Comparison of ENCODE assay signal across 9 cellular contexts in the genomic region with DNA sequence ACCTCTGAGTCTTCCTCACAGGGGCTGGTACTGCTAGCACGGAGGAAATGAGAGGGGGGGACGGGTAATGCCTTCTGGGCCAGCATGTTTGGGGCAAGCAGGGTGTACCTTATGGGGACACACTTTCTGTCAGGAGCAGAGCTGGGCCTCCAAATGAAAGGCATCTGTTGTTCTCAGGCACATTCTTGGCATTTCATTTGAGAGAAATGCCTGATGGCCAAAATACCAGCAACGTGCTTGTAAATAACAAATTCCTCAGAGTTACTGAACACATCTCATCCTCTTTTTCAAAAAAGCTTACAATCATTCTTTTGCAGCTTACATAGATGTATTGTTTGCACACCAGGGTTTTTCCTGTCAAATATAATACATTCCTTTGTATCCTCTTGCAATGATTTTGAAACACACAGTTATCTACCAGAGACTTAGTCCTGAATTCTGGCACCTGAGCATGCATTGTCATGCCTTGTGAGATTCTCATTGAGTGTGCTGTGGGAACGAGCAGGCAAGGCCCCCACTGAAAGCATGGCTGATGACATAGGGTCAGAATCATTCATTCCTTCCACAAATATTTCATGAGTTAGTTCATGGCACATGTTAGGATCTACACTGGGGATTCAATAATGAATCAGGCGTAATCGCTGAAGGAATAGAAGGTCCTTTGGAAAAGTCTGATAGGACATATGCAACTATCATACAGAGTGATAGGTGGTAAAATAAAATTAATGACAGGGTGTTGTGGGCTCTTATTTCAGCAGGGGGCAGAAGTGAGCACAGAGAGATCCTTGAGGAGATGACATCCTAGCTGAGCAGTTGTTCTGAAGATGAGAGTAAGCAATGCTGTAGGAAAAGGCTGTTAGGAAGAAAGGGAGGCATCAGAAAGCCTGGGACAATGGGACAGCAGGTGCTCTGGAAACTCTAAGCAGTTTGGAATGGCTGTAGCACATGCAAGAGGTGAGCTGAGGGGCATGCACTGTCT.
DNase-seq lines count a peak whose midpoint lies in the region; ATAC-seq, FAIRE-seq and TF ChIP-seq lines count a peak whose summit lies in the region.
"Had no signal": no experiment of that assay in that cellular context is flagged by ENCODE, and none has a peak within 500 bp of the region (broad histone marks: within the 10 kb centered on the region; RNA-seq: fewer than 3 reads in every experiment).

No MANE protein-coding gene starts in this region.

- no peak overlapping the region for H3K4me2 ChIP-seq in DND-41 (ENCODE audit: insufficient read depth, low read length)

- H4K20me1 ChIP-seq in DND-41 (ENCODE audit: insufficient read depth, low read length): no peaks in the 10 kb centered on the region

- peak; percentile 76 for FAIRE-seq in bronchial epithelial cell (lab: Jason Lieb, UNC)

- ATAC-seq in DND-41 (ENCODE audit: insufficient read depth, low read depth) (peak; percentile 64), HG02678 (IDR thresholded peaks at IDR 0.05; ENCODE audit: unreplicated experiment) (no peak), GM19452 (IDR thresholded peaks at IDR 0.05; ENCODE audit: unreplicated experiment) (no peak), GM21423 (IDR thresholded peaks at IDR 0.05; ENCODE audit: unreplicated experiment) (no peak)

- H3K9ac ChIP-seq in DND-41 (ENCODE audit: low read depth, low read length): no peak overlapping the region

- peak; percentile 57 for TF ChIP-seq CTCF in DND-41 (IDR thresholded peaks at IDR 0.05; ENCODE audit: borderline replicate concordance, extremely low read depth, low read length, poor library complexity, severe bottlenecking)
- TF ChIP-seq CTCF in bronchial epithelial cell (IDR thresholded peaks at IDR 0.05; ENCODE audit: insufficient read depth, low read length, severe bottlenecking): peak; percentile 60
- TF ChIP-seq CTCF in suprapubic skin (IDR thresholded peaks at IDR 0.05): peak in 1 of 2 donors; percentile 41

- no peak overlapping the region for H3K4me3 ChIP-seq in DND-41 (ENCODE audit: low read depth in 1 of 2, low read length in 2 of 2)
- no peak overlapping the region for H3K4me3 ChIP-seq in bronchial epithelial cell (ENCODE audit: low read depth, low read length)
- H3K4me3 ChIP-seq in mesodermal cell (ENCODE audit: extremely low read depth, insufficient read depth, low read length, poor library complexity, severe bottlenecking): no peak overlapping the region
- H3K4me3 ChIP-seq in suprapubic skin: no peak overlapping the region
- H3K4me3 ChIP-seq: breast epithelium had no signal

- no peaks in the 10 kb centered on the region for H3K36me3 ChIP-seq in DND-41 (ENCODE audit: insufficient read depth, low read length)
- H3K36me3 ChIP-seq in bronchial epithelial cell (ENCODE audit: control insufficient read depth, insufficient read depth, low read length): no peaks in the 10 kb centered on the region
- no peaks in the 10 kb centered on the region for H3K36me3 ChIP-seq in mesodermal cell (ENCODE audit: control insufficient read depth, insufficient read depth, low read length)
- no peaks in the 10 kb centered on the region for H3K36me3 ChIP-seq in suprapubic skin
- H3K36me3 ChIP-seq: breast epithelium had no signal

- H3K27ac ChIP-seq in DND-41 (ENCODE audit: low read length): no peak overlapping the region
- H3K27ac ChIP-seq in mesodermal cell (ENCODE audit: low read depth, low read length, severe bottlenecking): peak overlapping the region; percentile 93
- no peak overlapping the region for H3K27ac ChIP-seq in suprapubic skin

- no peaks in the 10 kb centered on the region for H3K79me2 ChIP-seq in DND-41 (ENCODE audit: insufficient read depth, low read length)

- H3K4me1 ChIP-seq in DND-41 (ENCODE audit: insufficient read depth, low read length): no peaks in the 10 kb centered on the region
- peaks cover 15% of the 10 kb centered on the region for H3K4me1 ChIP-seq in mesodermal cell (ENCODE audit: control insufficient read depth, insufficient read depth, low read length, poor library complexity, severe bottlenecking)
- peaks cover 6% of the 10 kb centered on the region for H3K4me1 ChIP-seq in suprapubic skin
- H3K4me1 ChIP-seq: breast epithelium had no signal

- no peak overlapping the region for H2AFZ ChIP-seq in DND-41 (ENCODE audit: low read depth, low read length)

- H3K9me3 ChIP-seq in DND-41 (ENCODE audit: insufficient read depth, low read length, severe bottlenecking) (no peaks in the 10 kb centered on the region), mesodermal cell (ENCODE audit: control insufficient read depth, low read length) (peaks cover 3% of the 10 kb centered on the region), suprapubic skin (no peaks in the 10 kb centered on the region)
- H3K9me3 ChIP-seq: breast epithelium had no signal

- no peak for TF ChIP-seq POLR2A in suprapubic skin (IDR thresholded peaks at IDR 0.05)

- DNase-seq in DND-41 (peak; percentile 27), bronchial epithelial cell (ENCODE audit: low read depth) (peak; percentile 13), suprapubic skin (ENCODE audit: low spot score in 2 of 2) (no peak)

- no peaks in the 10 kb centered on the region for H3K27me3 ChIP-seq in DND-41 (ENCODE audit: insufficient read depth, low read length, poor library complexity)
- H3K27me3 ChIP-seq in bronchial epithelial cell (ENCODE audit: control insufficient read depth, insufficient read depth, low read length): no peaks in the 10 kb centered on the region
- H3K27me3 ChIP-seq in suprapubic skin: no peaks in the 10 kb centered on the region
- H3K27me3 ChIP-seq: breast epithelium had no signal

- TF ChIP-seq RAD21 in Ishikawa (IDR thresholded peaks at IDR 0.05; ENCODE audit: low read depth): peak; percentile 27

- TF ChIP-seq EP300 in Ishikawa (IDR thresholded peaks at IDR 0.05; ENCODE audit: borderline replicate concordance): no peak
- no peak for TF ChIP-seq EP300 in suprapubic skin (IDR thresholded peaks at IDR 0.05)

- WGBS in mesodermal cell (ENCODE audit: insufficient coverage in 2 of 2), 2 experiments: 66 to 75% methylated on average over 5 of the region's 6 CpGs
- 61% methylated on average over 6 of the region's 6 CpGs for WGBS in suprapubic skin

TF ChIP-seq in Ishikawa, 13 proteins besides CTCF, POLR2A, EP300 and RAD21:
- TF ChIP-seq TAF1 (IDR thresholded peaks at IDR 0.05; ENCODE audit: low read depth) (no peak), TEAD4 (IDR thresholded peaks at IDR 0.05) (no peak), USF1 (IDR thresholded peaks at IDR 0.05) (no peak), EGR1 (IDR thresholded peaks at IDR 0.05) (no peak), CEBPB (IDR thresholded peaks at IDR 0.05) (no peak), NFIC (IDR thresholded peaks at IDR 0.05) (no peak), CREB1 (IDR thresholded peaks at IDR 0.05; ENCODE audit: low read depth) (no peak), YY1 (IDR thresholded peaks at IDR 0.05; ENCODE audit: low read depth) (no peak), TCF12 (IDR thresholded peaks at IDR 0.05; ENCODE audit: low read depth) (no peak), FOXM1 (IDR thresholded peaks at IDR 0.05; ENCODE audit: borderline replicate concordance, low read depth) (no peak), ZBTB7A (IDR thresholded peaks at IDR 0.05; ENCODE audit: low read depth) (no peak)
- TF ChIP-seq, protein P1, sequence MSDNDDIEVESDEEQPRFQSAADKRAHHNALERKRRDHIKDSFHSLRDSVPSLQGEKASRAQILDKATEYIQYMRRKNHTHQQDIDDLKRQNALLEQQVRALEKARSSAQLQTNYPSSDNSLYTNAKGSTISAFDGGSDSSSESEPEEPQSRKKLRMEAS (IDR thresholded peaks at IDR 0.05): no peak
- TF ChIP-seq, protein P2, sequence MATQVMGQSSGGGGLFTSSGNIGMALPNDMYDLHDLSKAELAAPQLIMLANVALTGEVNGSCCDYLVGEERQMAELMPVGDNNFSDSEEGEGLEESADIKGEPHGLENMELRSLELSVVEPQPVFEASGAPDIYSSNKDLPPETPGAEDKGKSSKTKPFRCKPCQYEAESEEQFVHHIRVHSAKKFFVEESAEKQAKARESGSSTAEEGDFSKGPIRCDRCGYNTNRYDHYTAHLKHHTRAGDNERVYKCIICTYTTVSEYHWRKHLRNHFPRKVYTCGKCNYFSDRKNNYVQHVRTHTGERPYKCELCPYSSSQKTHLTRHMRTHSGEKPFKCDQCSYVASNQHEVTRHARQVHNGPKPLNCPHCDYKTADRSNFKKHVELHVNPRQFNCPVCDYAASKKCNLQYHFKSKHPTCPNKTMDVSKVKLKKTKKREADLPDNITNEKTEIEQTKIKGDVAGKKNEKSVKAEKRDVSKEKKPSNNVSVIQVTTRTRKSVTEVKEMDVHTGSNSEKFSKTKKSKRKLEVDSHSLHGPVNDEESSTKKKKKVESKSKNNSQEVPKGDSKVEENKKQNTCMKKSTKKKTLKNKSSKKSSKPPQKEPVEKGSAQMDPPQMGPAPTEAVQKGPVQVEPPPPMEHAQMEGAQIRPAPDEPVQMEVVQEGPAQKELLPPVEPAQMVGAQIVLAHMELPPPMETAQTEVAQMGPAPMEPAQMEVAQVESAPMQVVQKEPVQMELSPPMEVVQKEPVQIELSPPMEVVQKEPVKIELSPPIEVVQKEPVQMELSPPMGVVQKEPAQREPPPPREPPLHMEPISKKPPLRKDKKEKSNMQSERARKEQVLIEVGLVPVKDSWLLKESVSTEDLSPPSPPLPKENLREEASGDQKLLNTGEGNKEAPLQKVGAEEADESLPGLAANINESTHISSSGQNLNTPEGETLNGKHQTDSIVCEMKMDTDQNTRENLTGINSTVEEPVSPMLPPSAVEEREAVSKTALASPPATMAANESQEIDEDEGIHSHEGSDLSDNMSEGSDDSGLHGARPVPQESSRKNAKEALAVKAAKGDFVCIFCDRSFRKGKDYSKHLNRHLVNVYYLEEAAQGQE (IDR thresholded peaks at IDR 0.05; ENCODE audit: low read depth): no peak

Comparison
In these comparisons a context has a peak if more than half of its experiments do, and no peak if none do; other contexts are left out.
1. DNase-seq: peak in DND-41 (single experiment) and bronchial epithelial cell (single experiment); none in suprapubic skin (0 of 2).